In genomic region chr13:114132419-114133121, GRCh38 we compare ENCODE assay signal across 8 cellular contexts. TPM values are rescaled to one million over a fixed set of nuclear protein-coding genes. Genes with fewer than 3 reads are reported as not detected.
DNase-seq lines count a peak whose midpoint lies in the region; ATAC-seq and TF ChIP-seq lines count a peak whose summit lies in the region.

TSS of gene RASA3 (minus strand) at chr13:114132623. CDS start at chr13:114132489, 134 bp downstream.

- DNase-seq in COLO829 (ENCODE audit: low spot score) = peak; percentile 68
- DNase-seq in OCI-M1 (lab: John Stamatoyannopoulos, UW) = peak; percentile 82
- DNase-seq in activated gamma-delta T cell treated with Interleukin-2 at 50 U/mL for 16 hours = peak; percentile 64
- peak; percentile 57 for DNase-seq in fibroblast of the conjunctiva (ENCODE audit: low read depth)
- DNase-seq in naive B cell = peak; percentile 72
- DNase-seq in type B pancreatic cell (ENCODE audit: extremely low spot score, unreplicated experiment) = peak; percentile 82

- H3K9me3 Mint-ChIP-seq in naive B cell (no peaks in the 10 kb centered on the region), type B pancreatic cell (no peaks in the 10 kb centered on the region)

- ATAC-seq in GM19397 (IDR thresholded peaks at IDR 0.05; ENCODE audit: unreplicated experiment) (peak; percentile 63), HG03460 (IDR thresholded peaks at IDR 0.05; ENCODE audit: unreplicated experiment) (peak; percentile 58), naive B cell (ENCODE audit: low read depth in 2 of 2) (peak; percentile 39 to 41)

- no peak for TF ChIP-seq CTCF in type B pancreatic cell (conservative IDR thresholded peaks at IDR 0.05)

- H3K4me3 Mint-ChIP-seq in naive B cell (peak within 1 kb of the TSS; percentile 96 to 100 (median 98)), type B pancreatic cell (peak within 1 kb of the TSS; percentile 94)

- H3K36me3 Mint-ChIP-seq in naive B cell (no peaks in the 10 kb centered on the region), type B pancreatic cell (no peaks in the 10 kb centered on the region)

- H3K27ac Mint-ChIP-seq in naive B cell = peak within 1 kb of the TSS; percentile 76 to 98 (median 95)
- H3K27ac Mint-ChIP-seq in type B pancreatic cell = peak within 1 kb of the TSS; percentile 55

- H3K27me3 Mint-ChIP-seq in naive B cell (no peaks in the 10 kb centered on the region), type B pancreatic cell (peaks cover 26% of the 10 kb centered on the region)

- H3K4me1 Mint-ChIP-seq in naive B cell (peaks cover 54 to 73% (median 67%) of the 10 kb centered on the region in 3 donors), type B pancreatic cell (ENCODE audit: unreplicated experiment) (peaks cover 36% of the 10 kb centered on the region)

RNA-seq across cellular contexts. Expression of gene RASA3, which starts in this region (rescaled TPM):
- polyA plus RNA-seq in naive B cell (ENCODE audit: low read depth in 6 of 6) = 10 to 100 TPM; 17.1 to 41.9 (median 28.8) TPM
- total RNA-seq in type B pancreatic cell (ENCODE audit: low replicate concordance) = 1.9 and 9.3 TPM in 2 replicates

Comparison
In these comparisons a context has a peak if more than half of its experiments do, and no peak if none do; other contexts are left out.
1. Peak in every context shown above with its lines: DNase-seq and ATAC-seq.